Comparison of ENCODE assay signal across 1 cellular context in the genomic region with DNA sequence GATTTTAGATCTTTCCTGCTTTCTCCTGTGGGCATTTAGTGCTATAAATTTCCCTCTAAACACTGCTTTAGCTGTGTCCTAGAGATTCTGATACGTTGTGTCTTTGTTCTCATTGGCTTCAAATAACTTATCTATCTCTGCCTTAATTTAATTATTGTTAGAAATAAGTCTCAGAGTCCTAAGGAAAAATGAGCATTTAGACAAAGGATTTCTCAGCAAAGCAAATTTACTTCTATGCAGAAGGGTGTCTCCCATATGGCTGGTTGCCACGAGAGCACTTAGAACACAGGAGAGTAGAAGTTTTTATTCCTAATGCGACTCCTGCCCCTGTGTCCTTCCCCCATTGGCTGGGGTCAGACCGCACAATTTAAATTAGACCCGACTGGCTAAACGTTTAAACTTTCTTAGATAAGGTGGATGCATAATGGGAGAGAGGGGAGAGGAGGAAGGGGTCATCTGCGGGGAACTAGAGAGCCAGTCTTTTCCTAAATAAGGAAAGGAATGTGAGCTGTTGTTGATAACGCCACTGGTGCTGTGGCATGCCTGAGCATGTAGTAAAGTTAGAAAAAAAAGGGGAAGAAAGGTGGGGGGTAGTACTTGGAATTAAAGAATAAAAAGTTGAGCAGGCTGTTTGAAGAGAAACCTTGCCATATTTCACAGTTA.
TF ChIP-seq lines count a peak whose summit lies in the region.

No MANE protein-coding gene starts in this region.

TF ChIP-seq in K562, 482 proteins besides CTCF, POLR2A, EP300 and RAD21 (continued from another document and continues in another):
- TF ChIP-seq, protein P1, sequence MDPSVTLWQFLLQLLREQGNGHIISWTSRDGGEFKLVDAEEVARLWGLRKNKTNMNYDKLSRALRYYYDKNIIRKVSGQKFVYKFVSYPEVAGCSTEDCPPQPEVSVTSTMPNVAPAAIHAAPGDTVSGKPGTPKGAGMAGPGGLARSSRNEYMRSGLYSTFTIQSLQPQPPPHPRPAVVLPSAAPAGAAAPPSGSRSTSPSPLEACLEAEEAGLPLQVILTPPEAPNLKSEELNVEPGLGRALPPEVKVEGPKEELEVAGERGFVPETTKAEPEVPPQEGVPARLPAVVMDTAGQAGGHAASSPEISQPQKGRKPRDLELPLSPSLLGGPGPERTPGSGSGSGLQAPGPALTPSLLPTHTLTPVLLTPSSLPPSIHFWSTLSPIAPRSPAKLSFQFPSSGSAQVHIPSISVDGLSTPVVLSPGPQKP (CRISPR knock-in tag; IDR thresholded peaks at IDR 0.05), result no peak
- TF ChIP-seq SIN3B (IDR thresholded peaks at IDR 0.05; ENCODE audit: low read depth), result no peak
- no peak for TF ChIP-seq E2F3 (CRISPR knock-in tag; IDR thresholded peaks at IDR 0.05)
- 0 out of 2 replicates have a peak, but pooled peaks have one; percentile 16 for TF ChIP-seq KLF16 (IDR thresholded peaks at IDR 0.05)
- TF ChIP-seq RBFOX2 (IDR thresholded peaks at IDR 0.05; ENCODE audit: low read depth, low read length), result no peak
- no peak for TF ChIP-seq U2AF1 (optimal IDR thresholded peaks at IDR 0.05; ENCODE audit: low read depth, low read length)
- TF ChIP-seq ZFPM2 (CRISPR knock-in tag; IDR thresholded peaks at IDR 0.05), result no peak
- TF ChIP-seq TBP (optimal IDR thresholded peaks at IDR 0.05; ENCODE audit: low read depth, low read length), result no peak
- TF ChIP-seq SMARCA5 (IDR thresholded peaks at IDR 0.05), result 0 out of 2 replicates have a peak, but pooled peaks have one; percentile 16
- TF ChIP-seq, protein P2, sequence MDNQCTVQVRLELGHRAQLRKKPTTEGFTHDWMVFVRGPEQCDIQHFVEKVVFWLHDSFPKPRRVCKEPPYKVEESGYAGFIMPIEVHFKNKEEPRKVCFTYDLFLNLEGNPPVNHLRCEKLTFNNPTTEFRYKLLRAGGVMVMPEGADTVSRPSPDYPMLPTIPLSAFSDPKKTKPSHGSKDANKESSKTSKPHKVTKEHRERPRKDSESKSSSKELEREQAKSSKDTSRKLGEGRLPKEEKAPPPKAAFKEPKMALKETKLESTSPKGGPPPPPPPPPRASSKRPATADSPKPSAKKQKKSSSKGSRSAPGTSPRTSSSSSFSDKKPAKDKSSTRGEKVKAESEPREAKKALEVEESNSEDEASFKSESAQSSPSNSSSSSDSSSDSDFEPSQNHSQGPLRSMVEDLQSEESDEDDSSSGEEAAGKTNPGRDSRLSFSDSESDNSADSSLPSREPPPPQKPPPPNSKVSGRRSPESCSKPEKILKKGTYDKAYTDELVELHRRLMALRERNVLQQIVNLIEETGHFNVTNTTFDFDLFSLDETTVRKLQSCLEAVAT (IDR thresholded peaks at IDR 0.05), result no peak; a peak in 1 of 4 replicates
- 0 out of 2 replicates have a peak, but pooled peaks have one; percentile 25 for TF ChIP-seq SMARCC2 (IDR thresholded peaks at IDR 0.05; ENCODE audit: low read depth)
- TF ChIP-seq, protein P3, sequence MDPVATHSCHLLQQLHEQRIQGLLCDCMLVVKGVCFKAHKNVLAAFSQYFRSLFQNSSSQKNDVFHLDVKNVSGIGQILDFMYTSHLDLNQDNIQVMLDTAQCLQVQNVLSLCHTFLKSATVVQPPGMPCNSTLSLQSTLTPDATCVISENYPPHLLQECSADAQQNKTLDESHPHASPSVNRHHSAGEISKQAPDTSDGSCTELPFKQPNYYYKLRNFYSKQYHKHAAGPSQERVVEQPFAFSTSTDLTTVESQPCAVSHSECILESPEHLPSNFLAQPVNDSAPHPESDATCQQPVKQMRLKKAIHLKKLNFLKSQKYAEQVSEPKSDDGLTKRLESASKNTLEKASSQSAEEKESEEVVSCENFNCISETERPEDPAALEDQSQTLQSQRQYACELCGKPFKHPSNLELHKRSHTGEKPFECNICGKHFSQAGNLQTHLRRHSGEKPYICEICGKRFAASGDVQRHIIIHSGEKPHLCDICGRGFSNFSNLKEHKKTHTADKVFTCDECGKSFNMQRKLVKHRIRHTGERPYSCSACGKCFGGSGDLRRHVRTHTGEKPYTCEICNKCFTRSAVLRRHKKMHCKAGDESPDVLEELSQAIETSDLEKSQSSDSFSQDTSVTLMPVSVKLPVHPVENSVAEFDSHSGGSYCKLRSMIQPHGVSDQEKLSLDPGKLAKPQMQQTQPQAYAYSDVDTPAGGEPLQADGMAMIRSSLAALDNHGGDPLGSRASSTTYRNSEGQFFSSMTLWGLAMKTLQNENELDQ (CRISPR knock-in tag; IDR thresholded peaks at IDR 0.05; ENCODE audit: borderline replicate concordance), result no peak
- TF ChIP-seq ARID1B (IDR thresholded peaks at IDR 0.05), result peak; percentile 70
- TF ChIP-seq DDX20 (tag; IDR thresholded peaks at IDR 0.05; ENCODE audit: low read depth), result no peak
- TF ChIP-seq, protein P4, sequence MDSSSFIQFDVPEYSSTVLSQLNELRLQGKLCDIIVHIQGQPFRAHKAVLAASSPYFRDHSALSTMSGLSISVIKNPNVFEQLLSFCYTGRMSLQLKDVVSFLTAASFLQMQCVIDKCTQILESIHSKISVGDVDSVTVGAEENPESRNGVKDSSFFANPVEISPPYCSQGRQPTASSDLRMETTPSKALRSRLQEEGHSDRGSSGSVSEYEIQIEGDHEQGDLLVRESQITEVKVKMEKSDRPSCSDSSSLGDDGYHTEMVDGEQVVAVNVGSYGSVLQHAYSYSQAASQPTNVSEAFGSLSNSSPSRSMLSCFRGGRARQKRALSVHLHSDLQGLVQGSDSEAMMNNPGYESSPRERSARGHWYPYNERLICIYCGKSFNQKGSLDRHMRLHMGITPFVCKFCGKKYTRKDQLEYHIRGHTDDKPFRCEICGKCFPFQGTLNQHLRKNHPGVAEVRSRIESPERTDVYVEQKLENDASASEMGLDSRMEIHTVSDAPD (CRISPR knock-in tag; IDR thresholded peaks at IDR 0.05), result no peak
- TF ChIP-seq NR2C1 (IDR thresholded peaks at IDR 0.05), result no peak
- TF ChIP-seq NR2C1 (tag; IDR thresholded peaks at IDR 0.05), result peak; percentile 45
- TF ChIP-seq, protein P5, sequence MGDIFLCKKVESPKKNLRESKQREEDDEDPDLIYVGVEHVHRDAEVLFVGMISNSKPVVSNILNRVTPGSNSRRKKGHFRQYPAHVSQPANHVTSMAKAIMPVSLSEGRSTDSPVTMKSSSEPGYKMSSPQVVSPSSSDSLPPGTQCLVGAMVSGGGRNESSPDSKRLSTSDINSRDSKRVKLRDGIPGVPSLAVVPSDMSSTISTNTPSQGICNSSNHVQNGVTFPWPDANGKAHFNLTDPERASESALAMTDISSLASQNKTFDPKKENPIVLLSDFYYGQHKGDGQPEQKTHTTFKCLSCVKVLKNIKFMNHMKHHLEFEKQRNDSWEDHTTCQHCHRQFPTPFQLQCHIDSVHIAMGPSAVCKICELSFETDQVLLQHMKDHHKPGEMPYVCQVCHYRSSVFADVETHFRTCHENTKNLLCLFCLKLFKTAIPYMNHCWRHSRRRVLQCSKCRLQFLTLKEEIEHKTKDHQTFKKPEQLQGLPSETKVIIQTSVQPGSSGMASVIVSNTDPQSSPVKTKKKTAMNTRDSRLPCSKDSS (IDR thresholded peaks at IDR 0.05; ENCODE audit: low read depth, partially characterized antibody), result peak; percentile 71
- TF ChIP-seq, protein P6, sequence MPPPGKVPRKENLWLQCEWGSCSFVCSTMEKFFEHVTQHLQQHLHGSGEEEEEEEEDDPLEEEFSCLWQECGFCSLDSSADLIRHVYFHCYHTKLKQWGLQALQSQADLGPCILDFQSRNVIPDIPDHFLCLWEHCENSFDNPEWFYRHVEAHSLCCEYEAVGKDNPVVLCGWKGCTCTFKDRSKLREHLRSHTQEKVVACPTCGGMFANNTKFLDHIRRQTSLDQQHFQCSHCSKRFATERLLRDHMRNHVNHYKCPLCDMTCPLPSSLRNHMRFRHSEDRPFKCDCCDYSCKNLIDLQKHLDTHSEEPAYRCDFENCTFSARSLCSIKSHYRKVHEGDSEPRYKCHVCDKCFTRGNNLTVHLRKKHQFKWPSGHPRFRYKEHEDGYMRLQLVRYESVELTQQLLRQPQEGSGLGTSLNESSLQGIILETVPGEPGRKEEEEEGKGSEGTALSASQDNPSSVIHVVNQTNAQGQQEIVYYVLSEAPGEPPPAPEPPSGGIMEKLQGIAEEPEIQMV (tag; conservative IDR thresholded peaks at IDR 0.05; ENCODE audit: low read depth), result no peak
- TF ChIP-seq ZNF175 (CRISPR knock-in tag; IDR thresholded peaks at IDR 0.05; ENCODE audit: low read depth), result 0 out of 2 replicates have a peak, but pooled peaks have one; percentile 29
- TF ChIP-seq SETDB1 (IDR thresholded peaks at IDR 0.05; ENCODE audit: low read length), result no peak
- no peak for TF ChIP-seq ZNF133 (CRISPR knock-in tag; IDR thresholded peaks at IDR 0.05)
- TF ChIP-seq, protein P7, sequence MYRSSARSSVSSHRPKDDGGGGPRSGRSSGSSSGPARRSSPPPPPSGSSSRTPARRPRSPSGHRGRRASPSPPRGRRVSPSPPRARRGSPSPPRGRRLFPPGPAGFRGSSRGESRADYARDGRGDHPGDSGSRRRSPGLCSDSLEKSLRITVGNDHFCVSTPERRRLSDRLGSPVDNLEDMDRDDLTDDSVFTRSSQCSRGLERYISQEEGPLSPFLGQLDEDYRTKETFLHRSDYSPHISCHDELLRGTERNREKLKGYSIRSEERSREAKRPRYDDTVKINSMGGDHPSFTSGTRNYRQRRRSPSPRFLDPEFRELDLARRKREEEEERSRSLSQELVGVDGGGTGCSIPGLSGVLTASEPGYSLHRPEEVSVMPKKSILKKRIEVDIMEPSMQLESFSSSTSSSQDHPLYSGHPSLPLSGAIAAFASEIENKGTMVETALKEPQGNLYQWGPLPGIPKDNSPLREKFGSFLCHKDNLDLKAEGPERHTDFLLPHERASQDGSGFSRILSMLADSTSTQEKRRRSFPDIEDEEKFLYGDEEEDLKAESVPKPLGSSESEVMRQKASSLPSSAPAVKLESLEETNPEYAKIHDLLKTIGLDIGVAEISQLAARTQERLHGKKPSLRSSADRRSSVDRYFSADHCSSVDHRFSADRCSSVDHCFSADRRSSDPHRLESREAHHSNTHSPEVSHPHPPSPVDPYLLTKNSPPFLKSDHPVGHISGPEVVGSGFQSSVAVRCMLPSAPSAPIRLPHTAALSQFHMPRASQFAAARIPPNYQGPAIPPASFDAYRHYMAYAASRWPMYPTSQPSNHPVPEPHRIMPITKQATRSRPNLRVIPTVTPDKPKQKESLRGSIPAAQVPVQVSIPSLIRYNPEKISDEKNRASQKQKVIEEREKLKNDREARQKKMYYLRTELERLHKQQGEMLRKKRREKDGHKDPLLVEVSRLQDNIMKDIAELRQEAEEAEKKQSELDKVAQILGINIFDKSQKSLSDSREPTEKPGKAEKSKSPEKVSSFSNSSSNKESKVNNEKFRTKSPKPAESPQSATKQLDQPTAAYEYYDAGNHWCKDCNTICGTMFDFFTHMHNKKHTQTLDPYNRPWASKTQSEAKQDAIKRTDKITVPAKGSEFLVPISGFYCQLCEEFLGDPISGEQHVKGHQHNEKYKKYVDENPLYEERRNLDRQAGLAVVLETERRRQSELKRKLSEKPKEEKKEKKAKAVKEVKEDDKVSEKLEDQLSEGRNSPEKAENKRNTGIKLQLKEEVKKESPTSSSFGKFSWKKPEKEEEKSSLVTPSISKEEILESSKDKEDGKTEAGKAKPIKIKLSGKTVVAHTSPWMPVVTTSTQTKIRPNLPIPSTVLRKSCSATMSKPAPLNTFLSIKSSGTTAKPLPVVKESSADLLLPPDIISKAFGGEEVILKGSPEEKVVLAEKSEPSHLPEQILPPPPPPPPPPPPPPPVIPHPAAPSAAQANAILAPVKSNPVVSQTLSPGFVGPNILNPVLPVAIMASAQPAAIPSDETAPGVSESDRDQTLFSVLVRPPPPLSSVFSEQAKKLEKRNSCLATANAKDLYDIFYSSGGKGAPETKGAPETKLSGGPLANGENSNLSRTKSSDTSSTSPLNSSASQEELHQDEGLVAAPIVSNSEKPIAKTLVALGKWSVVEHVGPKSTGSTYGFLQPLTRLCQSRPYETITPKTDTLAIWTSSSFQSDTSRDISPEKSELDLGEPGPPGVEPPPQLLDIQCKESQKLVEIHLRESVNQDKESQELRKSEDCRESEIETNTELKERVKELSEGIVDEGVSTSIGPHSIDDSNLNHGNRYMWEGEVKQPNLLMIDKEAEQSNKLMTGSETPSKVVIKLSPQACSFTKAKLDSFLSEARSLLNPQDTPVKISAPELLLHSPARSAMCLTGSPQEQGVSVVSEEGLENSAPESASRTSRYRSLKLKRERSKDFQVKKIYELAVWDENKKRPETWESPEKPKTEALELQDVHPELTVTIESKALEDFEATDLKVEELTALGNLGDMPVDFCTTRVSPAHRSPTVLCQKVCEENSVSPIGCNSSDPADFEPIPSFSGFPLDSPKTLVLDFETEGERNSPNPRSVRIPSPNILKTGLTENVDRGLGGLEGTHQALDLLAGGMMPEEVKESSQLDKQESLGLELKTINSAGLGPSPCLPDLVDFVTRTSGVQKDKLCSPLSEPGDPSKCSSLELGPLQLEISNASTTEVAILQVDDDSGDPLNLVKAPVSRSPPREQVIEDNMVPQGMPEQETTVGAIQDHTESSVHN (IDR thresholded peaks at IDR 0.05; ENCODE audit: borderline replicate concordance in 1 of 2, low read depth in 1 of 2), result 0 out of 4 replicates have a peak, but pooled peaks of 1 of the 2 experiments have one; percentile 55
- no peak for TF ChIP-seq NR4A1 (CRISPR knock-in tag; IDR thresholded peaks at IDR 0.05)
- no peak for TF ChIP-seq NR4A1 (tag; IDR thresholded peaks at IDR 0.05)
- TF ChIP-seq, protein P8, sequence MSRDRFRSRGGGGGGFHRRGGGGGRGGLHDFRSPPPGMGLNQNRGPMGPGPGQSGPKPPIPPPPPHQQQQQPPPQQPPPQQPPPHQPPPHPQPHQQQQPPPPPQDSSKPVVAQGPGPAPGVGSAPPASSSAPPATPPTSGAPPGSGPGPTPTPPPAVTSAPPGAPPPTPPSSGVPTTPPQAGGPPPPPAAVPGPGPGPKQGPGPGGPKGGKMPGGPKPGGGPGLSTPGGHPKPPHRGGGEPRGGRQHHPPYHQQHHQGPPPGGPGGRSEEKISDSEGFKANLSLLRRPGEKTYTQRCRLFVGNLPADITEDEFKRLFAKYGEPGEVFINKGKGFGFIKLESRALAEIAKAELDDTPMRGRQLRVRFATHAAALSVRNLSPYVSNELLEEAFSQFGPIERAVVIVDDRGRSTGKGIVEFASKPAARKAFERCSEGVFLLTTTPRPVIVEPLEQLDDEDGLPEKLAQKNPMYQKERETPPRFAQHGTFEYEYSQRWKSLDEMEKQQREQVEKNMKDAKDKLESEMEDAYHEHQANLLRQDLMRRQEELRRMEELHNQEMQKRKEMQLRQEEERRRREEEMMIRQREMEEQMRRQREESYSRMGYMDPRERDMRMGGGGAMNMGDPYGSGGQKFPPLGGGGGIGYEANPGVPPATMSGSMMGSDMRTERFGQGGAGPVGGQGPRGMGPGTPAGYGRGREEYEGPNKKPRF (IDR thresholded peaks at IDR 0.05; ENCODE audit: low read depth, low read length), result no peak
- TF ChIP-seq, protein P9, sequence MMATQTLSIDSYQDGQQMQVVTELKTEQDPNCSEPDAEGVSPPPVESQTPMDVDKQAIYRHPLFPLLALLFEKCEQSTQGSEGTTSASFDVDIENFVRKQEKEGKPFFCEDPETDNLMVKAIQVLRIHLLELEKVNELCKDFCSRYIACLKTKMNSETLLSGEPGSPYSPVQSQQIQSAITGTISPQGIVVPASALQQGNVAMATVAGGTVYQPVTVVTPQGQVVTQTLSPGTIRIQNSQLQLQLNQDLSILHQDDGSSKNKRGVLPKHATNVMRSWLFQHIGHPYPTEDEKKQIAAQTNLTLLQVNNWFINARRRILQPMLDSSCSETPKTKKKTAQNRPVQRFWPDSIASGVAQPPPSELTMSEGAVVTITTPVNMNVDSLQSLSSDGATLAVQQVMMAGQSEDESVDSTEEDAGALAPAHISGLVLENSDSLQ (IDR thresholded peaks at IDR 0.05), result no peak
- peak; percentile 79 for TF ChIP-seq CC2D1A (IDR thresholded peaks at IDR 0.05)
- TF ChIP-seq ZNF561 (CRISPR knock-in tag; conservative IDR thresholded peaks at IDR 0.05), result peak; percentile 98
